In the genomic region with DNA sequence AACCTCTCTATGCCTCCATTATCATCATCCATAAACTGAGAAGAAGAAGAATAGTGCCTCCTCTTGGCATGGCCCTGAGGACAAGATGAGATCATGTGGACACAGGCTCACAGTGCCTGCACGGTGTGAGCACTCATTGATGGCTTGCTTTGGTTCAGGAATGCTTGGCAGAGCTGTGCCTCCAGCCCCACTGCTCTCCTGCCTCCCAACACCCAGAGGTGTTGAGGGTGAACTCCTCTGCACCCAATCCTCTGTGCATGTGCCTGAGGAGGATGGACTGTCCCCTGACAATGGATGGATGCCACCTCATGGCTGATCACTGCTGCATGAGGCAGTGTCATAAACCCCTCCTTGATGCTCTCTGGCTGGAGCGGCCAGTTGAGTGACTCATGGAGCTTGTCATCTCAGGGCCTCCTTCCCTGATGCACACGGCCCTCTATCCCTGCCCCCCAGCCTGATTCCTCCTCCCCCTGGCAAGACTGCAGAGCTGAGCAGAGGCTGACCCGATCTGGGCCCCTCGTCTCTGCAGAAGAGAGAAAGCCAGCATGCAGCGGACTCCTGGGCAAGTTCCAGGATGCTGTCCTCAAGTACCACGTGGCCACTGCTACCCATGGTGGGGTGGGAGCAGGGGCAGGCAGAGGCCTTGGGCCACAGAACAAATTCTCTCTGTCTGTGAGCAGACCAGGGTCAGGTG, we compare ENCODE assay signal across 9 cellular contexts.
DNase-seq lines count a peak whose midpoint lies in the region; ATAC-seq and TF ChIP-seq lines count a peak whose summit lies in the region.
"Had no signal": no experiment of that assay in that cellular context is flagged by ENCODE, and none has a peak within 500 bp of the region (broad histone marks: within the 10 kb centered on the region; RNA-seq: fewer than 3 reads in every experiment).

No MANE protein-coding gene starts in this region.

- no CpG with 5 or more reads among the region's 7 CpGs for WGBS in trophoblast cell (ENCODE audit: extremely low coverage, insufficient coverage, insufficient read length)
- WGBS in endodermal cell (ENCODE audit: insufficient coverage in 1 of 2, insufficient read length in 1 of 2), 2 experiments, result 87 to 97% methylated on average over 5 to 7 of the region's 7 CpGs

- no peaks in the 10 kb centered on the region for H3K9me3 ChIP-seq in trophoblast cell (ENCODE audit: insufficient read depth, low read depth, low read length)
- no peaks in the 10 kb centered on the region for H3K9me3 ChIP-seq in endodermal cell (ENCODE audit: control insufficient read depth, low read length)

- no peak overlapping the region for H3K23ac ChIP-seq in trophoblast cell (ENCODE audit: low read length)

- no peak overlapping the region for H3K27ac Mint-ChIP-seq in endodermal cell

- H3K4me3 Mint-ChIP-seq in endodermal cell, result no peak overlapping the region

- H3K79me1 ChIP-seq in trophoblast cell (ENCODE audit: low read length), result peaks cover 12% of the 10 kb centered on the region

- H2BK12ac ChIP-seq in trophoblast cell (ENCODE audit: low read length), result no peak overlapping the region

- no peak for TF ChIP-seq CTCF in endodermal cell (conservative IDR thresholded peaks at IDR 0.05)

- H4K8ac ChIP-seq in trophoblast cell (ENCODE audit: low read depth, low read length), result peak overlapping the region; percentile 2

- H3K27ac ChIP-seq in trophoblast cell (ENCODE audit: low read depth, low read length) (no peak overlapping the region), endodermal cell (ENCODE audit: low read depth, low read length) (no peak overlapping the region)

- H3K18ac ChIP-seq in trophoblast cell (ENCODE audit: low read length), result peak overlapping the region; percentile 22

- DNase-seq in GM04504 (ENCODE audit: low read depth) (peak; percentile 83), cerebellum (ENCODE audit: low spot score) (peak; percentile 20), trophoblast cell (peak in 1 of 2 donors; percentile 4), endodermal cell (no peak), NCI-H1417 treated with DMSO at 0.1 percent for 48 hours (lab: John Stamatoyannopoulos, UW) (no peak), NCI-H1930 (lab: John Stamatoyannopoulos, UW) (no peak)
- DNase-seq: NCI-H146 had no signal

- H3K9me3 Mint-ChIP-seq in endodermal cell, result no peaks in the 10 kb centered on the region

- H3K4me1 Mint-ChIP-seq in endodermal cell, result no peaks in the 10 kb centered on the region

- H3K27me3 Mint-ChIP-seq in endodermal cell (ENCODE audit: insufficient read depth), result peaks cover 8% of the 10 kb centered on the region

- H3K14ac ChIP-seq in trophoblast cell (ENCODE audit: low read length), result peak overlapping the region; percentile 18

- H2AK5ac ChIP-seq in trophoblast cell (ENCODE audit: low read length), result no peak overlapping the region

- H3K9ac ChIP-seq in trophoblast cell (ENCODE audit: low read length), result no peak overlapping the region
- no peak overlapping the region for H3K9ac ChIP-seq in endodermal cell (ENCODE audit: extremely low read depth, low read length, poor library complexity, severe bottlenecking)

- no peak overlapping the region for H2AFZ ChIP-seq in trophoblast cell (ENCODE audit: insufficient read depth, low read length, poor library complexity)

- H3K4me1 ChIP-seq in trophoblast cell (ENCODE audit: control insufficient read depth in 1 of 2, insufficient read depth in 2 of 2, low read length in 2 of 2), result peaks cover 20 to 32% of the 10 kb centered on the region in 2 experiments
- H3K4me1 ChIP-seq in endodermal cell (ENCODE audit: control insufficient read depth, insufficient read depth, low read length), result no peaks in the 10 kb centered on the region

- H3K4me3 ChIP-seq in trophoblast cell (ENCODE audit: low read depth, low read length), result no peak overlapping the region
- H3K4me3 ChIP-seq in endodermal cell (ENCODE audit: low read length), result no peak overlapping the region

- no peak overlapping the region for H3K4me2 ChIP-seq in trophoblast cell (ENCODE audit: low read length)

- ATAC-seq in HG03378 (IDR thresholded peaks at IDR 0.05; ENCODE audit: unreplicated experiment), result peak; percentile 15
- ATAC-seq in HG02870 (IDR thresholded peaks at IDR 0.05; ENCODE audit: unreplicated experiment), result no peak

- H2BK120ac ChIP-seq in trophoblast cell (ENCODE audit: insufficient read depth, low read length, poor library complexity), result no peak overlapping the region

- no peak overlapping the region for H3K4ac ChIP-seq in trophoblast cell (ENCODE audit: low read depth, low read length)

- H3K79me2 ChIP-seq in trophoblast cell (ENCODE audit: control insufficient read depth, insufficient read depth, low read length, poor library complexity), result no peaks in the 10 kb centered on the region

- no peak overlapping the region for H4K12ac ChIP-seq in trophoblast cell (ENCODE audit: low read depth, low read length)

- H3K36me3 ChIP-seq in trophoblast cell (ENCODE audit: control insufficient read depth in 1 of 2, insufficient read depth in 2 of 2, low read length in 2 of 2) (no peaks in the 10 kb centered on the region), endodermal cell (ENCODE audit: control insufficient read depth, insufficient read depth, low read length) (no peaks in the 10 kb centered on the region)

- H3K27me3 ChIP-seq in trophoblast cell (ENCODE audit: insufficient read depth, low read length) (no peaks in the 10 kb centered on the region), endodermal cell (ENCODE audit: control insufficient read depth, insufficient read depth, low read length, poor library complexity, severe bottlenecking) (peaks cover 8% of the 10 kb centered on the region)

- H4K91ac ChIP-seq in trophoblast cell (ENCODE audit: low read depth, low read length), result peak overlapping the region; percentile 2

- no peak overlapping the region for H2BK5ac ChIP-seq in trophoblast cell (ENCODE audit: low read depth, low read length, poor library complexity)

- H3K36me3 Mint-ChIP-seq in endodermal cell (ENCODE audit: low read depth), result no peaks in the 10 kb centered on the region

Comparison
In these comparisons a context has a peak if more than half of its experiments do, and no peak if none do; other contexts are left out.
1. DNase-seq: peak in GM04504 (single experiment) and cerebellum (single experiment); none in endodermal cell (single experiment), NCI-H1417 treated with DMSO at 0.1 percent for 48 hours (single experiment) and NCI-H1930 (0 of 2).